Comparison of ENCODE assay signal across 1 cellular context in genomic region chr7:131109757-131110293, GRCh38.
TF ChIP-seq lines count a peak whose summit lies in the region.

No MANE protein-coding gene starts in this region.

TF ChIP-seq in HepG2, 621 proteins besides CTCF, POLR2A, EP300 and RAD21 (continued from another document and continues in another):
- TF ChIP-seq, protein P1, sequence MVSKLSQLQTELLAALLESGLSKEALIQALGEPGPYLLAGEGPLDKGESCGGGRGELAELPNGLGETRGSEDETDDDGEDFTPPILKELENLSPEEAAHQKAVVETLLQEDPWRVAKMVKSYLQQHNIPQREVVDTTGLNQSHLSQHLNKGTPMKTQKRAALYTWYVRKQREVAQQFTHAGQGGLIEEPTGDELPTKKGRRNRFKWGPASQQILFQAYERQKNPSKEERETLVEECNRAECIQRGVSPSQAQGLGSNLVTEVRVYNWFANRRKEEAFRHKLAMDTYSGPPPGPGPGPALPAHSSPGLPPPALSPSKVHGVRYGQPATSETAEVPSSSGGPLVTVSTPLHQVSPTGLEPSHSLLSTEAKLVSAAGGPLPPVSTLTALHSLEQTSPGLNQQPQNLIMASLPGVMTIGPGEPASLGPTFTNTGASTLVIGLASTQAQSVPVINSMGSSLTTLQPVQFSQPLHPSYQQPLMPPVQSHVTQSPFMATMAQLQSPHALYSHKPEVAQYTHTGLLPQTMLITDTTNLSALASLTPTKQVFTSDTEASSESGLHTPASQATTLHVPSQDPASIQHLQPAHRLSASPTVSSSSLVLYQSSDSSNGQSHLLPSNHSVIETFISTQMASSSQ (IDR thresholded peaks at IDR 0.05; ENCODE audit: low read depth), result no peak
- TF ChIP-seq, protein P1 (CRISPR knock-in tag; IDR thresholded peaks at IDR 0.05; ENCODE audit: borderline replicate concordance), result peak; percentile 46; the same call in 1 of the 2 replicates
- TF ChIP-seq ARNT2 (CRISPR knock-in tag; IDR thresholded peaks at IDR 0.05; ENCODE audit: low read depth) (no peak), ZNF280B (CRISPR knock-in tag; IDR thresholded peaks at IDR 0.05; ENCODE audit: borderline replicate concordance) (peak; percentile 56; the same call in 1 of the 2 replicates), PTBP1 (IDR thresholded peaks at IDR 0.05; ENCODE audit: low read depth, low read length, poor library complexity, severe bottlenecking) (peak; percentile 29), IKZF5 (CRISPR knock-in tag; IDR thresholded peaks at IDR 0.05) (0 out of 2 replicates have a peak, but pooled peaks have one; percentile 34), MXD1 (CRISPR knock-in tag; IDR thresholded peaks at IDR 0.05) (0 out of 2 replicates have a peak, but pooled peaks have one; percentile 48), ZNF740 (CRISPR knock-in tag; IDR thresholded peaks at IDR 0.05) (0 out of 2 replicates have a peak, but pooled peaks have one; percentile 15), TP53 (CRISPR knock-in tag; conservative IDR thresholded peaks at IDR 0.05) (no peak), ZNF512 (CRISPR knock-in tag; IDR thresholded peaks at IDR 0.05) (no peak), ZFY (CRISPR knock-in tag; IDR thresholded peaks at IDR 0.05) (peak; percentile 74), ZNF703 (CRISPR knock-in tag; IDR thresholded peaks at IDR 0.05; ENCODE audit: borderline replicate concordance) (0 out of 2 replicates have a peak, but pooled peaks have one; percentile 45), TAF1 (CRISPR knock-in tag; IDR thresholded peaks at IDR 0.05) (peak; percentile 59), ZMYM3 (CRISPR knock-in tag; IDR thresholded peaks at IDR 0.05) (peak; percentile 66; the same call in 1 of the 2 replicates), HIVEP1 (CRISPR knock-in tag; IDR thresholded peaks at IDR 0.05) (peak; percentile 19; the same call in 1 of the 2 replicates), HIC2 (CRISPR knock-in tag; IDR thresholded peaks at IDR 0.05; ENCODE audit: low read depth) (no peak), HNF4A (CRISPR knock-in tag; IDR thresholded peaks at IDR 0.05) (no peak; the same call in 1 of the 2 replicates), ZNF574 (CRISPR knock-in tag; IDR thresholded peaks at IDR 0.05) (peak; percentile 49; the same call in 1 of the 2 replicates), ZBTB3 (CRISPR knock-in tag; IDR thresholded peaks at IDR 0.05; ENCODE audit: borderline replicate concordance, low read depth) (no peak), ZNF660 (CRISPR knock-in tag; IDR thresholded peaks at IDR 0.05; ENCODE audit: borderline replicate concordance, low read depth) (no peak), ZNF34 (CRISPR knock-in tag; IDR thresholded peaks at IDR 0.05; ENCODE audit: borderline replicate concordance) (no peak), ZNF510 (CRISPR knock-in tag; IDR thresholded peaks at IDR 0.05; ENCODE audit: low read depth) (0 out of 2 replicates have a peak, but pooled peaks have one; percentile 59), ZNF3 (CRISPR knock-in tag; IDR thresholded peaks at IDR 0.05) (no peak), HMGXB4 (CRISPR knock-in tag; IDR thresholded peaks at IDR 0.05; ENCODE audit: borderline replicate concordance in 1 of 2, low read depth in 1 of 2) (peak; percentile 70 to 76), ZSCAN31 (CRISPR knock-in tag; IDR thresholded peaks at IDR 0.05; ENCODE audit: low read depth) (0 out of 2 replicates have a peak, but pooled peaks have one; percentile 49), PAX8 (CRISPR knock-in tag; IDR thresholded peaks at IDR 0.05; ENCODE audit: borderline replicate concordance) (no peak), FOXP1 (IDR thresholded peaks at IDR 0.05) (no peak), FOXP1 (CRISPR knock-in tag; IDR thresholded peaks at IDR 0.05) (no peak)
- TF ChIP-seq, protein P2, sequence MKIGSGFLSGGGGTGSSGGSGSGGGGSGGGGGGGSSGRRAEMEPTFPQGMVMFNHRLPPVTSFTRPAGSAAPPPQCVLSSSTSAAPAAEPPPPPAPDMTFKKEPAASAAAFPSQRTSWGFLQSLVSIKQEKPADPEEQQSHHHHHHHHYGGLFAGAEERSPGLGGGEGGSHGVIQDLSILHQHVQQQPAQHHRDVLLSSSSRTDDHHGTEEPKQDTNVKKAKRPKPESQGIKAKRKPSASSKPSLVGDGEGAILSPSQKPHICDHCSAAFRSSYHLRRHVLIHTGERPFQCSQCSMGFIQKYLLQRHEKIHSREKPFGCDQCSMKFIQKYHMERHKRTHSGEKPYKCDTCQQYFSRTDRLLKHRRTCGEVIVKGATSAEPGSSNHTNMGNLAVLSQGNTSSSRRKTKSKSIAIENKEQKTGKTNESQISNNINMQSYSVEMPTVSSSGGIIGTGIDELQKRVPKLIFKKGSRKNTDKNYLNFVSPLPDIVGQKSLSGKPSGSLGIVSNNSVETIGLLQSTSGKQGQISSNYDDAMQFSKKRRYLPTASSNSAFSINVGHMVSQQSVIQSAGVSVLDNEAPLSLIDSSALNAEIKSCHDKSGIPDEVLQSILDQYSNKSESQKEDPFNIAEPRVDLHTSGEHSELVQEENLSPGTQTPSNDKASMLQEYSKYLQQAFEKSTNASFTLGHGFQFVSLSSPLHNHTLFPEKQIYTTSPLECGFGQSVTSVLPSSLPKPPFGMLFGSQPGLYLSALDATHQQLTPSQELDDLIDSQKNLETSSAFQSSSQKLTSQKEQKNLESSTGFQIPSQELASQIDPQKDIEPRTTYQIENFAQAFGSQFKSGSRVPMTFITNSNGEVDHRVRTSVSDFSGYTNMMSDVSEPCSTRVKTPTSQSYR (CRISPR knock-in tag; IDR thresholded peaks at IDR 0.05; ENCODE audit: borderline replicate concordance), result peak; percentile 52; the same call in 1 of the 2 replicates
- TF ChIP-seq, protein P3, sequence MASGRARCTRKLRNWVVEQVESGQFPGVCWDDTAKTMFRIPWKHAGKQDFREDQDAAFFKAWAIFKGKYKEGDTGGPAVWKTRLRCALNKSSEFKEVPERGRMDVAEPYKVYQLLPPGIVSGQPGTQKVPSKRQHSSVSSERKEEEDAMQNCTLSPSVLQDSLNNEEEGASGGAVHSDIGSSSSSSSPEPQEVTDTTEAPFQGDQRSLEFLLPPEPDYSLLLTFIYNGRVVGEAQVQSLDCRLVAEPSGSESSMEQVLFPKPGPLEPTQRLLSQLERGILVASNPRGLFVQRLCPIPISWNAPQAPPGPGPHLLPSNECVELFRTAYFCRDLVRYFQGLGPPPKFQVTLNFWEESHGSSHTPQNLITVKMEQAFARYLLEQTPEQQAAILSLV (CRISPR knock-in tag; IDR thresholded peaks at IDR 0.05; ENCODE audit: borderline replicate concordance), result no peak
- TF ChIP-seq, protein P4, sequence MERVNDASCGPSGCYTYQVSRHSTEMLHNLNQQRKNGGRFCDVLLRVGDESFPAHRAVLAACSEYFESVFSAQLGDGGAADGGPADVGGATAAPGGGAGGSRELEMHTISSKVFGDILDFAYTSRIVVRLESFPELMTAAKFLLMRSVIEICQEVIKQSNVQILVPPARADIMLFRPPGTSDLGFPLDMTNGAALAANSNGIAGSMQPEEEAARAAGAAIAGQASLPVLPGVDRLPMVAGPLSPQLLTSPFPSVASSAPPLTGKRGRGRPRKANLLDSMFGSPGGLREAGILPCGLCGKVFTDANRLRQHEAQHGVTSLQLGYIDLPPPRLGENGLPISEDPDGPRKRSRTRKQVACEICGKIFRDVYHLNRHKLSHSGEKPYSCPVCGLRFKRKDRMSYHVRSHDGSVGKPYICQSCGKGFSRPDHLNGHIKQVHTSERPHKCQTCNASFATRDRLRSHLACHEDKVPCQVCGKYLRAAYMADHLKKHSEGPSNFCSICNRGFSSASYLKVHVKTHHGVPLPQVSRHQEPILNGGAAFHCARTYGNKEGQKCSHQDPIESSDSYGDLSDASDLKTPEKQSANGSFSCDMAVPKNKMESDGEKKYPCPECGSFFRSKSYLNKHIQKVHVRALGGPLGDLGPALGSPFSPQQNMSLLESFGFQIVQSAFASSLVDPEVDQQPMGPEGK (CRISPR knock-in tag; IDR thresholded peaks at IDR 0.05), result peak; percentile 72
